ENCODE assay signal across 8 cellular contexts in genomic region chr1:48688102-48688760, GRCh38.
DNase-seq lines count a peak whose midpoint lies in the region; ATAC-seq, FAIRE-seq and TF ChIP-seq lines count a peak whose summit lies in the region.

No MANE protein-coding gene starts in this region.

- intact Hi-C loops in dorsolateral prefrontal cortex (cut with DNase I): no loop called here

- H3K27ac Mint-ChIP-seq in stimulated activated memory B cell treated with anti-CD40 and anti-IgM and Interleukin-4, amounts not matched to agents 10 μg/mL and 1 μg/mL and 100 μg/mL, for 72 hours: no peak overlapping the region

- no peak overlapping the region for H3K4me3 Mint-ChIP-seq in stimulated activated memory B cell treated with anti-CD40 and anti-IgM and Interleukin-4, amounts not matched to agents 10 μg/mL and 1 μg/mL and 100 μg/mL, for 72 hours

- FAIRE-seq in D721Med (lab: Jason Lieb, UNC): no peak

- no peaks in the 10 kb centered on the region for H3K27me3 ChIP-seq in dorsolateral prefrontal cortex

- H3K27me3 Mint-ChIP-seq in stimulated activated memory B cell treated with anti-CD40 and anti-IgM and Interleukin-4, amounts not matched to agents 10 μg/mL and 1 μg/mL and 100 μg/mL, for 72 hours: no peaks in the 10 kb centered on the region

- DNase-seq in SIG-M5 treated with dmso at 0.1 percent for 504 hours (lab: John Stamatoyannopoulos, UW; ENCODE audit: unreplicated experiment) (peak; percentile 44), SIG-M5 (lab: John Stamatoyannopoulos, UW) (no peak), dorsolateral prefrontal cortex (no peak), islet precursor cell (no peak), D721Med (ENCODE audit: insufficient read length, low spot score) (no peak)

- H3K36me3 Mint-ChIP-seq in stimulated activated memory B cell treated with anti-CD40 and anti-IgM and Interleukin-4, amounts not matched to agents 10 μg/mL and 1 μg/mL and 100 μg/mL, for 72 hours: no peaks in the 10 kb centered on the region

- H3K9me3 Mint-ChIP-seq in stimulated activated memory B cell treated with anti-CD40 and anti-IgM and Interleukin-4, amounts not matched to agents 10 μg/mL and 1 μg/mL and 100 μg/mL, for 72 hours: no peaks in the 10 kb centered on the region

- H3K4me3 ChIP-seq in dorsolateral prefrontal cortex: no peak overlapping the region

- peaks cover 6% of the 10 kb centered on the region for H3K4me1 Mint-ChIP-seq in stimulated activated memory B cell treated with anti-CD40 and anti-IgM and Interleukin-4, amounts not matched to agents 10 μg/mL and 1 μg/mL and 100 μg/mL, for 72 hours

- H3K27ac ChIP-seq in VCaP (no peak overlapping the region), dorsolateral prefrontal cortex (peak overlapping the region in 2 of 59 donors; percentile 4 to 16)

- ATAC-seq in HG02973 (IDR thresholded peaks at IDR 0.05; ENCODE audit: unreplicated experiment): peak; percentile 75
- peak; percentile 53 for ATAC-seq in stimulated activated memory B cell treated with anti-CD40 and anti-IgM and Interleukin-4, amounts not matched to agents 10 μg/mL and 1 μg/mL and 100 μg/mL, for 72 hours

- TF ChIP-seq CTCF in VCaP (conservative IDR thresholded peaks at IDR 0.05): peak; percentile 31
- peak in 24 of 56 donors; percentile 15 to 45 (median 24) for TF ChIP-seq CTCF in dorsolateral prefrontal cortex (IDR thresholded peaks at IDR 0.05 in 54 of 56, conservative IDR thresholded peaks at IDR 0.05 in 2 of 56; ENCODE audit: low read depth in 1 of 56, partially characterized antibody in 56 of 56)
- TF ChIP-seq CTCF in D721Med (IDR thresholded peaks at IDR 0.05; ENCODE audit: insufficient read depth, missing control alignments): no peak
